1 cellular context compared by ENCODE assay signal in genomic region chr6:2804516-2804915, GRCh38.
TF ChIP-seq lines count a peak whose summit lies in the region.

No MANE protein-coding gene starts in this region.

TF ChIP-seq in endothelial cell of umbilical vein, 7 proteins besides CTCF, POLR2A, EP300 and RAD21 (continued from another document):
- TF ChIP-seq FOS (IDR thresholded peaks at IDR 0.05; ENCODE audit: borderline replicate concordance, insufficient read depth, low read length), result no peak
- TF ChIP-seq, protein P1, sequence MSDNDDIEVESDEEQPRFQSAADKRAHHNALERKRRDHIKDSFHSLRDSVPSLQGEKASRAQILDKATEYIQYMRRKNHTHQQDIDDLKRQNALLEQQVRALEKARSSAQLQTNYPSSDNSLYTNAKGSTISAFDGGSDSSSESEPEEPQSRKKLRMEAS (IDR thresholded peaks at IDR 0.05; ENCODE audit: insufficient read depth, insufficient read length), result no peak
- no peak for TF ChIP-seq JUN (IDR thresholded peaks at IDR 0.05; ENCODE audit: borderline replicate concordance, insufficient read depth, insufficient read length, low read depth)
- TF ChIP-seq POLR2AphosphoS5 (IDR thresholded peaks at IDR 0.05; ENCODE audit: insufficient read depth, low read depth, low read length), result no peak
- TF ChIP-seq MYC (IDR thresholded peaks at IDR 0.05; ENCODE audit: low read depth, low read length), result no peak
